ENCODE assay signal across 14 cellular contexts in the genomic region with DNA sequence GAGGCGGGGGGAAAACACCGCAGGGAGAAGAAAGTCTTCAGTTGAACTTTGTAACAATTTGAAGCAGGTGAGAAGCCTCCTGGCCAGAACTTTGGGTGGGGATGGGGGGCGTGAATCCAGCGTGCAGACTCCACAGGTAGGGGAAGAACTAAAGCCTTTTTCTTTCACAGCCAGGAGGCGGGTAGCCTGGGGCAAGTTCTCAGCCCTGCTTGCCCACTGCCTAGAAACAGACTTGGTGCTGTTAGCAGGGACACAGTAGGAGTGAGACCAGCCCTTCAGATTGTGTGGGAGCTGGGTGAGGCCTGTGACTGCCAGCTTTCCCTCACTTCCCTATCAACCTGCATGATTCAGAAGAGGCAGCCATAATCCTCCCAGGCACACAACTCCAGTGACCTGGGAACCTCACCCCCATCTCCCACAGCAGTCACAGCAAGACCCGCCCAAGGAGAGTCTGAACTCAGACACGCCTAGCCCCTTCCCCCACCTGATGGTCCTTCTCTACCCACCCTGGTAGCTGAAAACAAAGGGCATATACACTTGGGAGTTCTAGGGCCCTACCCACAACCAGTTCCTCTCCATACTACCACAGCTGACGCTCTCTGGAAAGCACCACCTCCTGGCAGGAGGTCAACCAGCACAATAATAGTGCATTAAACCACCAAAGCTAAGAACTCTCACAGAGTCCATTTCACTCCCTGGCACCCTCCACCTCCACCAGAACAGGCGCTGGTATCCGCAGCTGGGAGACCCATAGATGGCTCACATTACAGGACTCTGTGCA.
DNase-seq lines count a peak whose midpoint lies in the region; ATAC-seq and TF ChIP-seq lines count a peak whose summit lies in the region.
"Had no signal": no experiment of that assay in that cellular context is flagged by ENCODE, and none has a peak within 500 bp of the region (broad histone marks: within the 10 kb centered on the region; RNA-seq: fewer than 3 reads in every experiment).

No MANE protein-coding gene starts in this region.

- CTCF ChIA-PET in Caco-2 (lab: Charles Lee): no interaction called here
- CTCF ChIA-PET in Calu3 (lab: Charles Lee): interaction anchor here (0.5 to 1.1 kb wide), 2 partner anchors 9 to 158 kb away, joined by 3 read pairs; no protein-coding TSS in a partner anchor

- no peaks in the 10 kb centered on the region for H3F3A ChIP-seq in smooth muscle cell (ENCODE audit: low read depth)

- TF ChIP-seq EP300 in tibial nerve (IDR thresholded peaks at IDR 0.05): no peak

- TF ChIP-seq POLR2A in tibial nerve (IDR thresholded peaks at IDR 0.05): no peak

- H3K27me3 Mint-ChIP-seq in Caco-2 (ENCODE audit: insufficient read depth, unreplicated experiment) (no peaks in the 10 kb centered on the region), Calu3 (ENCODE audit: unreplicated experiment) (no peaks in the 10 kb centered on the region)

- H3K27ac Mint-ChIP-seq in Caco-2 (ENCODE audit: unreplicated experiment) (peak overlapping the region; percentile 30), Calu3 (ENCODE audit: unreplicated experiment) (peak overlapping the region; percentile 14)
- H3K27ac Mint-ChIP-seq: CD8-positive, alpha-beta T cell had no signal

- H3K27ac ChIP-seq in WERI-Rb-1 (no peak overlapping the region), tibial nerve (no peak overlapping the region), smooth muscle cell (ENCODE audit: low read depth) (no peak overlapping the region)
- H3K27ac ChIP-seq: A549, C4-2B had no signal

- H3K36me3 Mint-ChIP-seq in Caco-2 (ENCODE audit: insufficient read depth, unreplicated experiment) (no peaks in the 10 kb centered on the region), Calu3 (ENCODE audit: insufficient read depth, unreplicated experiment) (no peaks in the 10 kb centered on the region)
- H3K36me3 Mint-ChIP-seq: CD8-positive, alpha-beta T cell had no signal

- H3K79me2 ChIP-seq in smooth muscle cell (ENCODE audit: low read depth): no peaks in the 10 kb centered on the region

- DNase-seq in Caco-2: no peak
- DNase-seq in Calu3: peak; percentile 22
- DNase-seq in Jurkat, Clone E6-1 (ENCODE audit: low read depth, low spot score): peak; percentile 35
- DNase-seq in left colon: peak in 1 of 2 donors; percentile 25
- no peak for DNase-seq in WERI-Rb-1
- DNase-seq in tibial nerve (ENCODE audit: low spot score in 2 of 2): no peak
- DNase-seq in smooth muscle cell (lab: John Stamatoyannopoulos, UW; ENCODE audit: unreplicated experiment): no peak
- DNase-seq: BE2C; CD8-positive, alpha-beta T cell; COR-L47; KBM-7 had no signal

- BruUV-seq in Caco-2 (replicated peaks; lab: Mats Ljungman, UMichigan) (no TSS peak), Calu3 (replicated peaks; lab: Mats Ljungman, UMichigan) (no TSS peak)

- no peak overlapping the region for H3K9ac ChIP-seq in smooth muscle cell (ENCODE audit: low read depth)

- no peaks in the 10 kb centered on the region for H3K27me3 ChIP-seq in Caco-2 (replicated peaks; ENCODE audit: control insufficient read depth, insufficient read depth, low read length)
- no peaks in the 10 kb centered on the region for H3K27me3 ChIP-seq in WERI-Rb-1 (ENCODE audit: insufficient read depth, low read depth, severe bottlenecking)
- H3K27me3 ChIP-seq in tibial nerve: no peaks in the 10 kb centered on the region
- H3K27me3 ChIP-seq in smooth muscle cell (ENCODE audit: low read depth): no peaks in the 10 kb centered on the region
- H3K27me3 ChIP-seq: BE2C had no signal

- intact Hi-C loops in Caco-2 (cut with micrococcal nuclease; ENCODE audit: unreplicated experiment) (no loop called here), Calu3 (cut with micrococcal nuclease; ENCODE audit: unreplicated experiment) (no loop called here), left colon (cut with DNase I, micrococcal nuclease) (no loop called here)

- H3K4me2 ChIP-seq in smooth muscle cell: no peak overlapping the region
- H3K4me2 ChIP-seq: A549 had no signal

- no peaks in the 10 kb centered on the region for H3K9me3 ChIP-seq in Caco-2
- no peaks in the 10 kb centered on the region for H3K9me3 ChIP-seq in WERI-Rb-1 (ENCODE audit: severe bottlenecking)
- H3K9me3 ChIP-seq in tibial nerve: peaks cover 0 to 4% (median 0%) of the 10 kb centered on the region in 4 donors
- no peaks in the 10 kb centered on the region for H3K9me3 ChIP-seq in smooth muscle cell (replicated peaks; ENCODE audit: low read depth)
- H3K9me3 ChIP-seq: A549, BE2C, HAP-1 had no signal

- POLR2A ChIA-PET in Caco-2 (lab: Charles Lee): no interaction called here

- WGBS in tibial nerve, 2 donors: 93 to 96% methylated on average over 10 of the region's 10 CpGs
- WGBS in smooth muscle cell (ENCODE audit: low lambda C conversion rate): over 99% methylated on average over 10 of the region's 10 CpGs

- H3K4me1 ChIP-seq in Caco-2: peaks cover 20% of the 10 kb centered on the region
- H3K4me1 ChIP-seq in tibial nerve: no peaks in the 10 kb centered on the region
- no peaks in the 10 kb centered on the region for H3K4me1 ChIP-seq in smooth muscle cell (ENCODE audit: low read depth)
- H3K4me1 ChIP-seq: BE2C, HAP-1 had no signal

- H3K4me3 ChIP-seq in Caco-2 (ENCODE audit: low read depth, low read length) (no peak overlapping the region), WERI-Rb-1 (ENCODE audit: low read depth, low read length) (no peak overlapping the region), tibial nerve (no peak overlapping the region), smooth muscle cell (no peak overlapping the region)
- H3K4me3 ChIP-seq in Jurkat, Clone E6-1 (ENCODE audit: low read length): no peak overlapping the region
- H3K4me3 ChIP-seq: A549, HAP-1 had no signal

- H3K4me1 Mint-ChIP-seq in Caco-2 (ENCODE audit: low read depth, unreplicated experiment) (peaks cover 15% of the 10 kb centered on the region), Calu3 (ENCODE audit: low read depth, unreplicated experiment) (peaks cover 11% of the 10 kb centered on the region)

- H2AFZ ChIP-seq in smooth muscle cell (ENCODE audit: low read depth): no peak overlapping the region

- no peaks in the 10 kb centered on the region; the same call in 1 of the 2 replicates for H3K36me3 ChIP-seq in Caco-2 (ENCODE audit: control insufficient read depth, insufficient read depth, low read length)
- H3K36me3 ChIP-seq in WERI-Rb-1: no peaks in the 10 kb centered on the region
- H3K36me3 ChIP-seq in tibial nerve: no peaks in the 10 kb centered on the region
- no peaks in the 10 kb centered on the region for H3K36me3 ChIP-seq in smooth muscle cell (ENCODE audit: low read depth)
- H3K36me3 ChIP-seq: BE2C, HAP-1 had no signal

- ATAC-seq in left colon: peak; percentile 80
- ATAC-seq: A549; CD8-positive, alpha-beta T cell had no signal

- H3K9me3 Mint-ChIP-seq in Caco-2 (ENCODE audit: unreplicated experiment) (no peaks in the 10 kb centered on the region), Calu3 (ENCODE audit: low read depth, unreplicated experiment) (no peaks in the 10 kb centered on the region)

- no peak for TF ChIP-seq CTCF in Caco-2 (IDR thresholded peaks at IDR 0.05; ENCODE audit: insufficient read depth in 1 of 2, low read depth in 1 of 2, low read length in 1 of 2, severe bottlenecking in 1 of 2, unreplicated experiment in 1 of 2)
- no peak for TF ChIP-seq CTCF in Calu3 (IDR thresholded peaks at IDR 0.05; ENCODE audit: unreplicated experiment)
- no peak for TF ChIP-seq CTCF in WERI-Rb-1 (IDR thresholded peaks at IDR 0.05; ENCODE audit: low read depth, low read length)
- TF ChIP-seq CTCF in tibial nerve (IDR thresholded peaks at IDR 0.05): no peak
- TF ChIP-seq CTCF in smooth muscle cell (IDR thresholded peaks at IDR 0.05; ENCODE audit: borderline replicate concordance, insufficient read depth, poor library complexity, severe bottlenecking): no peak

- H3K4me3 Mint-ChIP-seq in Caco-2 (ENCODE audit: unreplicated experiment) (no peak overlapping the region), Calu3 (ENCODE audit: low read depth, unreplicated experiment) (no peak overlapping the region)
- H3K4me3 Mint-ChIP-seq: CD8-positive, alpha-beta T cell had no signal

- H4K20me1 ChIP-seq in smooth muscle cell (ENCODE audit: low read depth): no peaks in the 10 kb centered on the region

Comparison
In these comparisons a context has a peak if more than half of its experiments do, and no peak if none do; other contexts are left out.
1. DNase-seq: peak in Calu3 (single experiment) and Jurkat, Clone E6-1 (single experiment); none in Caco-2 (0 of 2), WERI-Rb-1 (single experiment), tibial nerve (0 of 2) and smooth muscle cell (single experiment).